In genomic region chr1:47229031-47229831, GRCh38 we compare ENCODE assay signal across 14 cellular contexts. TPM values are rescaled to one million over a fixed set of nuclear protein-coding genes. Genes with fewer than 3 reads are reported as not detected.
DNase-seq lines count a peak whose midpoint lies in the region; TF ChIP-seq lines count a peak whose summit lies in the region.
"Had no signal": no experiment of that assay in that cellular context is flagged by ENCODE, and none has a peak within 500 bp of the region (broad histone marks: within the 10 kb centered on the region; RNA-seq: fewer than 3 reads in every experiment).

No MANE protein-coding gene starts in this region.

- no peak for TF ChIP-seq RAD21 in liver (IDR thresholded peaks at IDR 0.05)

- WGBS in liver, result 17% methylated on average over 35 of the region's 35 CpGs

- POLR2A ChIA-PET in activated CD4-positive, alpha-beta memory T cell treated with anti-CD3 and anti-CD28 coated beads for 36 hours (lab: Charles Lee), result interaction anchor here (0.6 kb wide), 1 partner anchor 206 kb away, joined by 3 read pairs; no protein-coding TSS in a partner anchor

- H3K36me3 ChIP-seq in liver (ENCODE audit: control insufficient read depth in 4 of 4, insufficient read depth in 3 of 4, low read depth in 1 of 4, low read length in 3 of 4) (no peaks in the 10 kb centered on the region), subcutaneous abdominal adipose tissue (ENCODE audit: control insufficient read depth in 5 of 5, insufficient read depth in 5 of 5, low read length in 5 of 5) (no peaks in the 10 kb centered on the region)

- peaks cover 0 to 10% (median 9%) of the 10 kb centered on the region in 4 donors for H3K4me1 ChIP-seq in liver (ENCODE audit: control insufficient read depth in 4 of 4, insufficient read depth in 4 of 4, low read length in 3 of 4)
- H3K4me1 ChIP-seq in subcutaneous abdominal adipose tissue (ENCODE audit: control insufficient read depth in 5 of 5, insufficient read depth in 5 of 5, low read length in 5 of 5), result peaks cover 0 to 63% (median 35%) of the 10 kb centered on the region in 5 donors

- DNase-seq in NCI-H2227 (lab: John Stamatoyannopoulos, UW; ENCODE audit: unreplicated experiment) (peak; percentile 31), NCI-H2227 treated with DMSO at 0.1 percent for 48 hours (lab: John Stamatoyannopoulos, UW) (no peak), coronary artery (ENCODE audit: low spot score) (no peak), cerebellum (ENCODE audit: low spot score) (no peak), middle frontal gyrus (ENCODE audit: extremely low spot score, low spot score) (no peak)
- DNase-seq in activated CD4-positive, alpha-beta memory T cell treated with anti-CD3 and anti-CD28 coated beads for 36 hours, result no peak
- DNase-seq: activated CD8-positive, alpha-beta memory T cell treated with anti-CD3 and anti-CD28 coated beads, Interleukin-2, amount 50 U/mL, for 4 hours; amygdala; DMS153; mammary epithelial cell; NCI-H146 had no signal

- H3K27ac ChIP-seq in coronary artery (peak overlapping the region; percentile 36 to 66), liver (ENCODE audit: low read depth in 1 of 2, low read length in 2 of 2) (peak overlapping the region; percentile 21 to 48), subcutaneous abdominal adipose tissue (ENCODE audit: low read depth, low read length) (peak overlapping the region; percentile 73)
- H3K27ac ChIP-seq: 22Rv1 had no signal

- H3K36me3 Mint-ChIP-seq in activated CD4-positive, alpha-beta memory T cell treated with anti-CD3 and anti-CD28 coated beads for 36 hours, result peaks cover 2% of the 10 kb centered on the region

- no peak overlapping the region for H3K9ac ChIP-seq in liver (ENCODE audit: low read depth in 1 of 2, low read length in 2 of 2)
- H3K9ac ChIP-seq in subcutaneous abdominal adipose tissue (ENCODE audit: low read length in 5 of 5), result peak overlapping the region in 3 of 5 donors; percentile 45 to 82 (median 62)

- TF ChIP-seq CTCF in coronary artery (IDR thresholded peaks at IDR 0.05), result no peak
- no peak for TF ChIP-seq CTCF in liver (IDR thresholded peaks at IDR 0.05; ENCODE audit: low read depth, low read length, missing input control)

- H3K27me3 ChIP-seq in liver (ENCODE audit: control insufficient read depth in 4 of 4, insufficient read depth in 4 of 4, low read length in 3 of 4) (peaks cover 0 to 22% (median 16%) of the 10 kb centered on the region in 4 donors), subcutaneous abdominal adipose tissue (ENCODE audit: control insufficient read depth in 5 of 5, insufficient read depth in 4 of 5, low read length in 5 of 5) (peaks cover 60 to 86% (median 80%) of the 10 kb centered on the region in 5 donors)

- H3K4me1 Mint-ChIP-seq in activated CD4-positive, alpha-beta memory T cell treated with anti-CD3 and anti-CD28 coated beads for 36 hours (ENCODE audit: low read depth), result peaks cover 25% of the 10 kb centered on the region

- H3K9me3 ChIP-seq in liver (ENCODE audit: control insufficient read depth in 4 of 4, low read length in 3 of 4), result peaks cover 0 to 1% (median 0%) of the 10 kb centered on the region in 4 donors
- no peaks in the 10 kb centered on the region for H3K9me3 ChIP-seq in subcutaneous abdominal adipose tissue (ENCODE audit: control insufficient read depth in 5 of 5, low read length in 5 of 5)

- H3K4me3 Mint-ChIP-seq in activated CD4-positive, alpha-beta memory T cell treated with anti-CD3 and anti-CD28 coated beads for 36 hours, result no peak overlapping the region

- no peaks in the 10 kb centered on the region for H3K9me3 Mint-ChIP-seq in activated CD4-positive, alpha-beta memory T cell treated with anti-CD3 and anti-CD28 coated beads for 36 hours

- H3K27ac Mint-ChIP-seq in activated CD4-positive, alpha-beta memory T cell treated with anti-CD3 and anti-CD28 coated beads for 36 hours, result no peak overlapping the region

- CTCF ChIA-PET in activated CD4-positive, alpha-beta memory T cell treated with anti-CD3 and anti-CD28 coated beads for 36 hours (lab: Charles Lee), result interaction anchor here (0.6 to 1.4 kb wide), 7 partner anchors 36 to 481 kb away, joined by 3 to 6 read pairs (median 3); partner anchors contain the start of gene FOXD2

- intact Hi-C loops in activated CD4-positive, alpha-beta memory T cell treated with anti-CD3 and anti-CD28 coated beads for 36 hours (cut with micrococcal nuclease), result no loop called here

- H3K4me3 ChIP-seq in coronary artery (peak overlapping the region; percentile 70), liver (ENCODE audit: low read depth in 1 of 3, low read length in 3 of 3) (peak overlapping the region in 1 of 3 donors; percentile 11), subcutaneous abdominal adipose tissue (ENCODE audit: low read depth in 1 of 5, low read length in 5 of 5) (peak overlapping the region; percentile 35 to 93 (median 71))

- peaks cover 76% of the 10 kb centered on the region for H3K27me3 Mint-ChIP-seq in activated CD4-positive, alpha-beta memory T cell treated with anti-CD3 and anti-CD28 coated beads for 36 hours

TF ChIP-seq in liver, 16 proteins besides CTCF, POLR2A, EP300 and RAD21:
- TF ChIP-seq YY1 (IDR thresholded peaks at IDR 0.05) (no peak), JUND (IDR thresholded peaks at IDR 0.05) (no peak), RXRA (IDR thresholded peaks at IDR 0.05) (no peak), HNF4G (IDR thresholded peaks at IDR 0.05) (no peak), MAX (IDR thresholded peaks at IDR 0.05) (no peak), FOXA1 (IDR thresholded peaks at IDR 0.05) (no peak), TAF1 (conservative IDR thresholded peaks at IDR 0.05) (no peak), GABPA (IDR thresholded peaks at IDR 0.05 in 1 of 2, conservative IDR thresholded peaks at IDR 0.05 in 1 of 2) (no peak), HNF4A (conservative IDR thresholded peaks at IDR 0.05) (no peak)
- TF ChIP-seq, protein P1, sequence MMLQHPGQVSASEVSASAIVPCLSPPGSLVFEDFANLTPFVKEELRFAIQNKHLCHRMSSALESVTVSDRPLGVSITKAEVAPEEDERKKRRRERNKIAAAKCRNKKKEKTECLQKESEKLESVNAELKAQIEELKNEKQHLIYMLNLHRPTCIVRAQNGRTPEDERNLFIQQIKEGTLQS (IDR thresholded peaks at IDR 0.05), result no peak
- TF ChIP-seq, protein P2, sequence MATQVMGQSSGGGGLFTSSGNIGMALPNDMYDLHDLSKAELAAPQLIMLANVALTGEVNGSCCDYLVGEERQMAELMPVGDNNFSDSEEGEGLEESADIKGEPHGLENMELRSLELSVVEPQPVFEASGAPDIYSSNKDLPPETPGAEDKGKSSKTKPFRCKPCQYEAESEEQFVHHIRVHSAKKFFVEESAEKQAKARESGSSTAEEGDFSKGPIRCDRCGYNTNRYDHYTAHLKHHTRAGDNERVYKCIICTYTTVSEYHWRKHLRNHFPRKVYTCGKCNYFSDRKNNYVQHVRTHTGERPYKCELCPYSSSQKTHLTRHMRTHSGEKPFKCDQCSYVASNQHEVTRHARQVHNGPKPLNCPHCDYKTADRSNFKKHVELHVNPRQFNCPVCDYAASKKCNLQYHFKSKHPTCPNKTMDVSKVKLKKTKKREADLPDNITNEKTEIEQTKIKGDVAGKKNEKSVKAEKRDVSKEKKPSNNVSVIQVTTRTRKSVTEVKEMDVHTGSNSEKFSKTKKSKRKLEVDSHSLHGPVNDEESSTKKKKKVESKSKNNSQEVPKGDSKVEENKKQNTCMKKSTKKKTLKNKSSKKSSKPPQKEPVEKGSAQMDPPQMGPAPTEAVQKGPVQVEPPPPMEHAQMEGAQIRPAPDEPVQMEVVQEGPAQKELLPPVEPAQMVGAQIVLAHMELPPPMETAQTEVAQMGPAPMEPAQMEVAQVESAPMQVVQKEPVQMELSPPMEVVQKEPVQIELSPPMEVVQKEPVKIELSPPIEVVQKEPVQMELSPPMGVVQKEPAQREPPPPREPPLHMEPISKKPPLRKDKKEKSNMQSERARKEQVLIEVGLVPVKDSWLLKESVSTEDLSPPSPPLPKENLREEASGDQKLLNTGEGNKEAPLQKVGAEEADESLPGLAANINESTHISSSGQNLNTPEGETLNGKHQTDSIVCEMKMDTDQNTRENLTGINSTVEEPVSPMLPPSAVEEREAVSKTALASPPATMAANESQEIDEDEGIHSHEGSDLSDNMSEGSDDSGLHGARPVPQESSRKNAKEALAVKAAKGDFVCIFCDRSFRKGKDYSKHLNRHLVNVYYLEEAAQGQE (IDR thresholded peaks at IDR 0.05), result no peak
- TF ChIP-seq, protein P3, sequence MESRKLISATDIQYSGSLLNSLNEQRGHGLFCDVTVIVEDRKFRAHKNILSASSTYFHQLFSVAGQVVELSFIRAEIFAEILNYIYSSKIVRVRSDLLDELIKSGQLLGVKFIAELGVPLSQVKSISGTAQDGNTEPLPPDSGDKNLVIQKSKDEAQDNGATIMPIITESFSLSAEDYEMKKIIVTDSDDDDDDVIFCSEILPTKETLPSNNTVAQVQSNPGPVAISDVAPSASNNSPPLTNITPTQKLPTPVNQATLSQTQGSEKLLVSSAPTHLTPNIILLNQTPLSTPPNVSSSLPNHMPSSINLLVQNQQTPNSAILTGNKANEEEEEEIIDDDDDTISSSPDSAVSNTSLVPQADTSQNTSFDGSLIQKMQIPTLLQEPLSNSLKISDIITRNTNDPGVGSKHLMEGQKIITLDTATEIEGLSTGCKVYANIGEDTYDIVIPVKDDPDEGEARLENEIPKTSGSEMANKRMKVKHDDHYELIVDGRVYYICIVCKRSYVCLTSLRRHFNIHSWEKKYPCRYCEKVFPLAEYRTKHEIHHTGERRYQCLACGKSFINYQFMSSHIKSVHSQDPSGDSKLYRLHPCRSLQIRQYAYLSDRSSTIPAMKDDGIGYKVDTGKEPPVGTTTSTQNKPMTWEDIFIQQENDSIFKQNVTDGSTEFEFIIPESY (IDR thresholded peaks at IDR 0.05), result no peak

RNA-seq across cellular contexts. Expression of gene TAL1, which starts 2.8 kb away (rescaled TPM):
- 100 to 1,000 TPM in 1 of 2 donors, 1 to 10 TPM in 1; 3.5 to 184 TPM for total RNA-seq in liver
- 1 to 10 TPM in 1 of 2 donors, under 1 TPM in 1; 0.79 to 1.2 TPM for polyA plus RNA-seq in liver
- under 1 TPM in 1 of 2 experiments, not detected in 1; 0.07 TPM for total RNA-seq in activated CD4-positive, alpha-beta memory T cell treated with anti-CD3 and anti-CD28 coated beads for 36 hours
- 2.7 TPM for total RNA-seq in cerebellum
- total RNA-seq: mammary epithelial cell had no signal
- polyA plus RNA-seq: mammary epithelial cell had no signal

RNA-seq across cellular contexts. Expression of gene PDZK1IP1, which starts 39.4 kb away (rescaled TPM):
- total RNA-seq in liver (1 to 10 TPM in 1 of 2 donors, under 1 TPM in 1; 0.75 to 1.1 TPM), cerebellum (not detected)
- 1 to 10 TPM in 1 of 2 donors, under 1 TPM in 1; 0.89 to 2.2 TPM for polyA plus RNA-seq in liver
- total RNA-seq in activated CD4-positive, alpha-beta memory T cell treated with anti-CD3 and anti-CD28 coated beads for 36 hours, result not detected

Comparison
In these comparisons a context has a peak if more than half of its experiments do, and no peak if none do; other contexts are left out.
1. H3K9ac ChIP-seq: peak in subcutaneous abdominal adipose tissue (3 of 5); none in liver (0 of 2).
2. Peak in every context shown above with its lines, with median percentiles within 50 percentile points of each other: H3K27ac ChIP-seq.